In genomic region chrX:86981326-86981890, GRCh38 we compare ENCODE assay signal across 17 cellular contexts.
A peak's percentile ranks its signal among the peaks of the same experiment; 100 is the strongest.
DNase-seq lines count a peak whose midpoint lies in the region; ATAC-seq and TF ChIP-seq lines count a peak whose summit lies in the region.
"Had no signal": no experiment of that assay in that cellular context is flagged by ENCODE, and none has a peak within 500 bp of the region (broad histone marks: within the 10 kb centered on the region; RNA-seq: fewer than 3 reads in every experiment).

No MANE protein-coding gene starts in this region.

- H2BK20ac ChIP-seq in H9 (ENCODE audit: low read depth, low read length, poor library complexity, severe bottlenecking), result no peak overlapping the region

- peak overlapping the region in 1 of 2 experiments; percentile 66; a peak in 2 of 5 replicates for H3K4me3 Mint-ChIP-seq in H9
- no peak overlapping the region for H3K4me3 Mint-ChIP-seq in activated naive CD8-positive, alpha-beta T cell treated with anti-CD3 and anti-CD28 coated beads, Interleukin-2, amount 50 U/mL, for 24 hours
- H3K4me3 Mint-ChIP-seq in T-helper 2 cell treated with Interferon-gamma antibody and Interleukin-4, amounts not matched to agents 5 μg/mL and 100 μg/mL, for 36 hours, result no peak overlapping the region
- H3K4me3 Mint-ChIP-seq: B cell; CD4-positive, alpha-beta T cell had no signal

- DNase-seq in H9 (peak; percentile 42), NT2/D1 (ENCODE audit: low read depth, low spot score) (peak; percentile 35), iPS DF 4.7 (ENCODE audit: extremely low read depth, low spot score) (peak; percentile 2), AG20443 (ENCODE audit: low spot score) (no peak), sigmoid colon (no peak)
- no peak for DNase-seq in activated naive CD8-positive, alpha-beta T cell treated with anti-CD3 and anti-CD28 coated beads, Interleukin-2, amount 50 U/mL, for 24 hours
- DNase-seq in T-helper 2 cell treated with Interferon-gamma antibody and Interleukin-4, amounts not matched to agents 5 μg/mL and 100 μg/mL, for 36 hours (ENCODE audit: low spot score), result no peak
- DNase-seq: ACHN; C1 segment of cervical spinal cord; Calu3; CD4-positive, alpha-beta T cell; DMS 273 treated with DMSO at 0.1 percent for 48 hours; GOT3; Karpas-422 had no signal

- TF ChIP-seq EP300 in sigmoid colon (IDR thresholded peaks at IDR 0.05), result no peak

- H4K20me1 ChIP-seq in H9 (ENCODE audit: control insufficient read depth, insufficient read depth, insufficient read length), result no peaks in the 10 kb centered on the region

- WGBS in H9 (ENCODE audit: extremely low coverage, insufficient read length, low lambda C conversion rate), result no CpG with 5 or more reads among the region's 2 CpGs
- WGBS in sigmoid colon, 2 donors, result 74 to 75% methylated on average over 2 of the region's 2 CpGs

- no peak for TF ChIP-seq POLR2A in sigmoid colon (IDR thresholded peaks at IDR 0.05)

- no peak overlapping the region for H3K4ac ChIP-seq in H9 (ENCODE audit: low read depth, low read length)

- no peaks in the 10 kb centered on the region for H3K79me1 ChIP-seq in H9 (ENCODE audit: insufficient read depth, low read depth, low read length, poor library complexity, severe bottlenecking)

- H3K4me3 ChIP-seq in NT2/D1 (ENCODE audit: insufficient read length, low read depth) (no peak overlapping the region), sigmoid colon (no peak overlapping the region)
- H3K4me3 ChIP-seq: K562 had no signal

- H3K56ac ChIP-seq in H9 (ENCODE audit: insufficient read length, low read depth, low read length), result no peak overlapping the region

- no peak overlapping the region for H2AFZ ChIP-seq in H9 (ENCODE audit: low read length)

- H3K4me1 ChIP-seq in H9 (ENCODE audit: insufficient read depth, low read length) (no peaks in the 10 kb centered on the region; the same call in 1 of the 2 replicates), NT2/D1 (ENCODE audit: insufficient read depth, insufficient read length) (no peaks in the 10 kb centered on the region), sigmoid colon (no peaks in the 10 kb centered on the region)

- no peak overlapping the region for H3K4me2 ChIP-seq in H9 (ENCODE audit: insufficient read depth, insufficient read length, low read length)

- no peak overlapping the region for H3T11ph ChIP-seq in H9 (ENCODE audit: low read length)

- H3K9ac ChIP-seq in H9 (ENCODE audit: extremely low read depth, insufficient read length, low read length), result no peak overlapping the region
- H3K9ac ChIP-seq in NT2/D1 (ENCODE audit: insufficient read length, low read depth), result no peak overlapping the region

- peaks cover 21 to 32% (median 28%) of the 10 kb centered on the region in 3 experiments for H3K36me3 Mint-ChIP-seq in H9 (ENCODE audit: insufficient read depth in 1 of 3, low read depth in 3 of 3)
- no peaks in the 10 kb centered on the region for H3K36me3 Mint-ChIP-seq in activated naive CD8-positive, alpha-beta T cell treated with anti-CD3 and anti-CD28 coated beads, Interleukin-2, amount 50 U/mL, for 24 hours (ENCODE audit: low read depth)
- no peaks in the 10 kb centered on the region for H3K36me3 Mint-ChIP-seq in T-helper 2 cell treated with Interferon-gamma antibody and Interleukin-4, amounts not matched to agents 5 μg/mL and 100 μg/mL, for 36 hours (ENCODE audit: low read depth)

- H3K23me2 ChIP-seq in H9 (ENCODE audit: insufficient read length, low read depth, low read length, poor library complexity, severe bottlenecking), result no peaks in the 10 kb centered on the region

- H3K27me3 Mint-ChIP-seq in H9 (ENCODE audit: low read depth), result no peaks in the 10 kb centered on the region
- H3K27me3 Mint-ChIP-seq in activated naive CD8-positive, alpha-beta T cell treated with anti-CD3 and anti-CD28 coated beads, Interleukin-2, amount 50 U/mL, for 24 hours, result peaks cover 1% of the 10 kb centered on the region
- no peaks in the 10 kb centered on the region for H3K27me3 Mint-ChIP-seq in T-helper 2 cell treated with Interferon-gamma antibody and Interleukin-4, amounts not matched to agents 5 μg/mL and 100 μg/mL, for 36 hours (ENCODE audit: low read depth)
- H3K27me3 Mint-ChIP-seq: B cell; CD4-positive, alpha-beta T cell had no signal

- no peak overlapping the region for H2BK12ac ChIP-seq in H9 (ENCODE audit: insufficient read length, low read depth, low read length)

- H3K14ac ChIP-seq in H9 (ENCODE audit: insufficient read depth, low read length), result no peak overlapping the region

- peaks cover 14 to 26% of the 10 kb centered on the region in 2 experiments for H3K9me3 Mint-ChIP-seq in H9
- H3K9me3 Mint-ChIP-seq in activated naive CD8-positive, alpha-beta T cell treated with anti-CD3 and anti-CD28 coated beads, Interleukin-2, amount 50 U/mL, for 24 hours, result no peaks in the 10 kb centered on the region
- H3K9me3 Mint-ChIP-seq in T-helper 2 cell treated with Interferon-gamma antibody and Interleukin-4, amounts not matched to agents 5 μg/mL and 100 μg/mL, for 36 hours, result peaks cover 8% of the 10 kb centered on the region

- H4K5ac ChIP-seq in H9 (ENCODE audit: insufficient read length, low read depth, low read length), result no peak overlapping the region

- no peak overlapping the region for H2BK5ac ChIP-seq in H9 (ENCODE audit: insufficient read length, low read length)

- H3K27ac ChIP-seq in H9 (ENCODE audit: insufficient read length, low read depth, low read length) (no peak overlapping the region), sigmoid colon (no peak overlapping the region)

- intact Hi-C loops in sigmoid colon (cut with DNase I), result no loop called here

- H3K27me3 ChIP-seq in H9 (ENCODE audit: insufficient read depth, low read length), result no peaks in the 10 kb centered on the region
- no peaks in the 10 kb centered on the region for H3K27me3 ChIP-seq in NT2/D1 (ENCODE audit: insufficient read depth, insufficient read length)
- H3K27me3 ChIP-seq in sigmoid colon, result no peaks in the 10 kb centered on the region

- H4K8ac ChIP-seq in H9 (replicated peaks; ENCODE audit: insufficient read length, low read depth, low read length), result no peak overlapping the region

- peak overlapping the region; percentile 46 to 80 (median 58); a peak in 3 of 7 replicates for H3K27ac Mint-ChIP-seq in H9
- no peak overlapping the region for H3K27ac Mint-ChIP-seq in activated naive CD8-positive, alpha-beta T cell treated with anti-CD3 and anti-CD28 coated beads, Interleukin-2, amount 50 U/mL, for 24 hours
- H3K27ac Mint-ChIP-seq in T-helper 2 cell treated with Interferon-gamma antibody and Interleukin-4, amounts not matched to agents 5 μg/mL and 100 μg/mL, for 36 hours, result no peak overlapping the region
- H3K27ac Mint-ChIP-seq: B cell; CD4-positive, alpha-beta T cell had no signal

- H3K36me3 ChIP-seq in NT2/D1 (ENCODE audit: insufficient read depth, insufficient read length, low read length) (no peaks in the 10 kb centered on the region), sigmoid colon (no peaks in the 10 kb centered on the region)

- H3K18ac ChIP-seq in H9 (ENCODE audit: insufficient read length, low read depth, low read length), result no peak overlapping the region

- no peak overlapping the region for H3K23ac ChIP-seq in H9 (ENCODE audit: insufficient read length, low read depth, low read length)

- H2BK15ac ChIP-seq in H9 (ENCODE audit: low read depth, low read length), result no peak overlapping the region

- no peak overlapping the region for H2BK120ac ChIP-seq in H9 (ENCODE audit: low read depth, low read length, poor library complexity, severe bottlenecking)

- H3K79me2 ChIP-seq in H9 (ENCODE audit: insufficient read depth, low read length), result no peaks in the 10 kb centered on the region

- no peaks in the 10 kb centered on the region for H3K9me3 ChIP-seq in H9 (ENCODE audit: control insufficient read depth, low read depth, low read length)
- no peaks in the 10 kb centered on the region; the same call in 1 of the 2 replicates for H3K9me3 ChIP-seq in NT2/D1 (ENCODE audit: insufficient read depth, low read length)
- H3K9me3 ChIP-seq in sigmoid colon, result no peaks in the 10 kb centered on the region

- no peak for ATAC-seq in activated naive CD8-positive, alpha-beta T cell treated with anti-CD3 and anti-CD28 coated beads, Interleukin-2, amount 50 U/mL, for 24 hours
- ATAC-seq: HCT116, K562 had no signal

- H4K91ac ChIP-seq in H9 (ENCODE audit: insufficient read length, low read depth, low read length), result no peak overlapping the region

- peaks cover 58 to 87% of the 10 kb centered on the region in 2 experiments for H3K4me1 Mint-ChIP-seq in H9
- no peaks in the 10 kb centered on the region for H3K4me1 Mint-ChIP-seq in activated naive CD8-positive, alpha-beta T cell treated with anti-CD3 and anti-CD28 coated beads, Interleukin-2, amount 50 U/mL, for 24 hours
- no peaks in the 10 kb centered on the region for H3K4me1 Mint-ChIP-seq in T-helper 2 cell treated with Interferon-gamma antibody and Interleukin-4, amounts not matched to agents 5 μg/mL and 100 μg/mL, for 36 hours (ENCODE audit: low read depth)
- H3K4me1 Mint-ChIP-seq: B cell had no signal

- TF ChIP-seq CTCF in H9 (conservative IDR thresholded peaks at IDR 0.05) (no peak), sigmoid colon (IDR thresholded peaks at IDR 0.05) (no peak)

- no peak overlapping the region for H2AK5ac ChIP-seq in H9 (ENCODE audit: insufficient read length, low read length)

Comparison
In these comparisons a context has a peak if more than half of its experiments do, and no peak if none do; other contexts are left out.
1. DNase-seq: peak in H9 (single experiment), NT2/D1 (single experiment) and iPS DF 4.7 (single experiment); none in activated naive CD8-positive, alpha-beta T cell treated with anti-CD3 and anti-CD28 coated beads, Interleukin-2, amount 50 U/mL, for 24 hours (single experiment), AG20443 (single experiment), T-helper 2 cell treated with Interferon-gamma antibody and Interleukin-4, amounts not matched to agents 5 μg/mL and 100 μg/mL, for 36 hours (single experiment) and sigmoid colon (single experiment).
2. H3K27ac Mint-ChIP-seq: peak in H9 (3 of 3); none in activated naive CD8-positive, alpha-beta T cell treated with anti-CD3 and anti-CD28 coated beads, Interleukin-2, amount 50 U/mL, for 24 hours (single experiment) and T-helper 2 cell treated with Interferon-gamma antibody and Interleukin-4, amounts not matched to agents 5 μg/mL and 100 μg/mL, for 36 hours (single experiment).